24 cellular contexts compared by ENCODE assay signal in the genomic region with DNA sequence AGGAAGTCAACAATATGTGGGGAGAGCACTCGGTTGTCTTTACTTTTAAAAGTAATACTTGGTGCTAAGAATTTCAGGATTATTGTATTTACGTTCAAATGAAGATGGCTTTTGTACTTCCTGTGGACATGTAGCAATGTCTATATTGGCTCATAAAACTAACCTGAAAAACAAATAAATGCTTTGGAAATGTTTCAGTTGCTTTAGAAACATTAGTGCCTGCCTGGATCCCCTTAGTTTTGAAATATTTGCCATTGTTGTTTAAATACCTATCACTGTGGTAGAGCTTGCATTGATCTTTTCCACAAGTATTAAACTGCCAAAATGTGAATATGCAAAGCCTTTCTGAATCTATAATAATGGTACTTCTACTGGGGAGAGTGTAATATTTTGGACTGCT. TPM values are rescaled to one million over a fixed set of nuclear protein-coding genes. Genes with fewer than 3 reads are reported as not detected.
A peak's percentile ranks its signal among the peaks of the same experiment; 100 is the strongest.
DNase-seq lines count a peak whose midpoint lies in the region; ATAC-seq and TF ChIP-seq lines count a peak whose summit lies in the region.
"Had no signal": no experiment of that assay in that cellular context is flagged by ENCODE, and none has a peak within 500 bp of the region (broad histone marks: within the 10 kb centered on the region; RNA-seq: fewer than 3 reads in every experiment).

No MANE protein-coding gene starts in this region.

- TF ChIP-seq EP300 in sigmoid colon (IDR thresholded peaks at IDR 0.05): no peak

- H3K36me3 Mint-ChIP-seq in activated CD8-positive, alpha-beta T cell treated with anti-CD3 and anti-CD28 coated beads for 36 hours (ENCODE audit: low read depth): peaks cover 49% of the 10 kb centered on the region
- peaks cover 53% of the 10 kb centered on the region for H3K36me3 Mint-ChIP-seq in activated CD8-positive, alpha-beta T cell treated with anti-CD3 and anti-CD28 coated beads, Interleukin-2, amount 10 ng/mL, durations not matched to agents 7 days and 5 days (ENCODE audit: low read depth)
- peaks cover 78% of the 10 kb centered on the region for H3K36me3 Mint-ChIP-seq in CD4-positive, alpha-beta T cell (ENCODE audit: low read depth)
- H3K36me3 Mint-ChIP-seq in T-helper 17 cell (ENCODE audit: low read depth): peaks cover 12% of the 10 kb centered on the region
- peaks cover 22% of the 10 kb centered on the region for H3K36me3 Mint-ChIP-seq in progenitor cell of endocrine pancreas (ENCODE audit: insufficient read depth)

- POLR2A ChIA-PET in activated CD8-positive, alpha-beta T cell treated with anti-CD3 and anti-CD28 coated beads for 36 hours (lab: Charles Lee): no interaction called here
- POLR2A ChIA-PET in activated CD8-positive, alpha-beta T cell treated with anti-CD3 and anti-CD28 coated beads, Interleukin-2, amount 10 ng/mL, durations not matched to agents 7 days and 5 days (lab: Charles Lee): no interaction called here
- POLR2A ChIA-PET in CD4-positive, alpha-beta T cell (lab: Charles Lee): interaction anchor here (0.6 to 1.1 kb wide), 3 partner anchors 10 to 32 kb away, joined by 3 to 4 read pairs (median 3); no protein-coding TSS in a partner anchor

- H3K4me1 Mint-ChIP-seq in activated CD8-positive, alpha-beta T cell treated with anti-CD3 and anti-CD28 coated beads for 36 hours (ENCODE audit: low read depth): peaks cover 22% of the 10 kb centered on the region
- H3K4me1 Mint-ChIP-seq in activated CD8-positive, alpha-beta T cell treated with anti-CD3 and anti-CD28 coated beads, Interleukin-2, amount 10 ng/mL, durations not matched to agents 7 days and 5 days (ENCODE audit: low read depth): no peaks in the 10 kb centered on the region
- H3K4me1 Mint-ChIP-seq in CD4-positive, alpha-beta T cell (ENCODE audit: low read depth): peaks cover 24% of the 10 kb centered on the region
- H3K4me1 Mint-ChIP-seq in T-helper 17 cell (peaks cover 20% of the 10 kb centered on the region), progenitor cell of endocrine pancreas (ENCODE audit: low read depth) (no peaks in the 10 kb centered on the region)
- H3K4me1 Mint-ChIP-seq: B cell had no signal

- no peak overlapping the region for H3K27ac ChIP-seq in CD4-positive, alpha-beta T cell (ENCODE audit: low read depth, low read length)
- H3K27ac ChIP-seq in right lobe of liver (no peak overlapping the region), sigmoid colon (no peak overlapping the region)
- H3K27ac ChIP-seq: A549, esophagus muscularis mucosa, uterus had no signal

- intact Hi-C loops in activated CD8-positive, alpha-beta T cell treated with anti-CD3 and anti-CD28 coated beads for 36 hours (cut with micrococcal nuclease): no loop called here
- intact Hi-C loops in CD4-positive, alpha-beta T cell (cut with DNase I, micrococcal nuclease): no loop called here
- intact Hi-C loops in right lobe of liver (cut with DNase I) (no loop called here), sigmoid colon (cut with DNase I) (no loop called here)

- 27% methylated on average over 2 of the region's 2 CpGs for WGBS in right lobe of liver (ENCODE audit: insufficient coverage, low coverage, low lambda C conversion rate, missing lambda C conversion rate)
- WGBS in sigmoid colon, 2 donors: 24 to 68% methylated on average over 2 of the region's 2 CpGs

- peak overlapping the region; percentile 17 for H3K27ac Mint-ChIP-seq in activated CD8-positive, alpha-beta T cell treated with anti-CD3 and anti-CD28 coated beads for 36 hours
- H3K27ac Mint-ChIP-seq in activated CD8-positive, alpha-beta T cell treated with anti-CD3 and anti-CD28 coated beads, Interleukin-2, amount 10 ng/mL, durations not matched to agents 7 days and 5 days: no peak overlapping the region
- H3K27ac Mint-ChIP-seq in CD4-positive, alpha-beta T cell: peak overlapping the region; percentile 6
- H3K27ac Mint-ChIP-seq in T-helper 17 cell: peak overlapping the region; percentile 29
- no peak overlapping the region for H3K27ac Mint-ChIP-seq in progenitor cell of endocrine pancreas
- H3K27ac Mint-ChIP-seq: B cell, IgD-negative memory B cell had no signal

- H3K36me3 ChIP-seq in right lobe of liver: peaks cover 0 to 26% (median 6%) of the 10 kb centered on the region in 4 donors
- H3K36me3 ChIP-seq in sigmoid colon: peaks cover 8 to 67% (median 20%) of the 10 kb centered on the region in 4 donors
- H3K36me3 ChIP-seq: uterus had no signal

- no peak for TF ChIP-seq POLR2A in right lobe of liver (IDR thresholded peaks at IDR 0.05)
- TF ChIP-seq POLR2A in sigmoid colon (IDR thresholded peaks at IDR 0.05): no peak

- no peak for DNase-seq in activated CD8-positive, alpha-beta T cell treated with anti-CD3 and anti-CD28 coated beads for 36 hours
- no peak for DNase-seq in activated CD8-positive, alpha-beta T cell treated with anti-CD3 and anti-CD28 coated beads, Interleukin-2, amount 10 ng/mL, durations not matched to agents 7 days and 5 days
- DNase-seq in CD4-positive, alpha-beta T cell: no peak
- no peak for DNase-seq in T-helper 17 cell
- no peak for DNase-seq in right lobe of liver
- no peak for DNase-seq in sigmoid colon
- no peak for DNase-seq in kidney glomerular epithelial cell (lab: John Stamatoyannopoulos, UW)
- no peak for DNase-seq in progenitor cell of endocrine pancreas (ENCODE audit: low spot score, unreplicated experiment)
- DNase-seq: activated naive CD4-positive, alpha-beta T cell treated with anti-CD3 and anti-CD28 coated beads, Interleukin-2, amount 50 U/mL, for 16 hours; caudate nucleus; foreskin melanocyte; GOT3; NCI-H1092 treated with DMSO at 0.1 percent for 48 hours; NCI-H187 treated with DMSO at 0.1 percent for 48 hours; NCI-H2171 treated with DMSO at 0.1 percent for 48 hours; NCI-H524; Right ventricle myocardium superior; stimulated activated naive CD8-positive, alpha-beta T cell treated with anti-CD3 and anti-CD28 coated beads, Interleukin-15, Interleukin-2, amounts not matched to agents 100 U/mL and 50 U/mL, for 24 hours; T1000; uterus had no signal

- H3K4me3 ChIP-seq in right lobe of liver (no peak overlapping the region), sigmoid colon (no peak overlapping the region)
- H3K4me3 ChIP-seq: A549, esophagus muscularis mucosa, uterus had no signal

- H3K27me3 Mint-ChIP-seq in activated CD8-positive, alpha-beta T cell treated with anti-CD3 and anti-CD28 coated beads for 36 hours: no peaks in the 10 kb centered on the region
- no peaks in the 10 kb centered on the region for H3K27me3 Mint-ChIP-seq in activated CD8-positive, alpha-beta T cell treated with anti-CD3 and anti-CD28 coated beads, Interleukin-2, amount 10 ng/mL, durations not matched to agents 7 days and 5 days (ENCODE audit: low read depth)
- no peaks in the 10 kb centered on the region for H3K27me3 Mint-ChIP-seq in CD4-positive, alpha-beta T cell
- H3K27me3 Mint-ChIP-seq in T-helper 17 cell: no peaks in the 10 kb centered on the region
- H3K27me3 Mint-ChIP-seq in progenitor cell of endocrine pancreas: no peaks in the 10 kb centered on the region
- H3K27me3 Mint-ChIP-seq: B cell, IgD-negative memory B cell had no signal

- no peak for ATAC-seq in activated CD8-positive, alpha-beta T cell treated with anti-CD3 and anti-CD28 coated beads for 36 hours
- ATAC-seq in activated CD8-positive, alpha-beta T cell treated with anti-CD3 and anti-CD28 coated beads, Interleukin-2, amount 10 ng/mL, durations not matched to agents 7 days and 5 days: no peak
- ATAC-seq in CD4-positive, alpha-beta T cell (ENCODE audit: poor library complexity): no peak
- ATAC-seq in T-helper 17 cell (no peak), right lobe of liver (peak; percentile 64 to 83 (median 66))
- ATAC-seq: A549; stimulated activated naive CD8-positive, alpha-beta T cell treated with anti-CD3 and anti-CD28 coated beads, Interleukin-15, Interleukin-2, amounts not matched to agents 100 U/mL and 50 U/mL, for 24 hours had no signal

- no peaks in the 10 kb centered on the region for H3K9me3 ChIP-seq in CD4-positive, alpha-beta T cell (ENCODE audit: control insufficient read depth, low read length)
- H3K9me3 ChIP-seq in T-helper 17 cell (ENCODE audit: control insufficient read depth, low read length, poor library complexity, severe bottlenecking): no peaks in the 10 kb centered on the region
- no peaks in the 10 kb centered on the region for H3K9me3 ChIP-seq in right lobe of liver
- H3K9me3 ChIP-seq in sigmoid colon: no peaks in the 10 kb centered on the region
- H3K9me3 ChIP-seq: A549, esophagus muscularis mucosa, uterus had no signal

- H3K4me3 Mint-ChIP-seq in activated CD8-positive, alpha-beta T cell treated with anti-CD3 and anti-CD28 coated beads for 36 hours: no peak overlapping the region
- H3K4me3 Mint-ChIP-seq in activated CD8-positive, alpha-beta T cell treated with anti-CD3 and anti-CD28 coated beads, Interleukin-2, amount 10 ng/mL, durations not matched to agents 7 days and 5 days: no peak overlapping the region
- no peak overlapping the region for H3K4me3 Mint-ChIP-seq in CD4-positive, alpha-beta T cell
- H3K4me3 Mint-ChIP-seq in T-helper 17 cell: no peak overlapping the region
- H3K4me3 Mint-ChIP-seq in progenitor cell of endocrine pancreas (ENCODE audit: low read depth): no peak overlapping the region
- H3K4me3 Mint-ChIP-seq: B cell, IgD-negative memory B cell had no signal

- CTCF ChIA-PET in activated CD8-positive, alpha-beta T cell treated with anti-CD3 and anti-CD28 coated beads for 36 hours (lab: Charles Lee): interaction anchor here (0.8 to 1.4 kb wide), 3 partner anchors 25 to 129 kb away, joined by 3 to 4 read pairs (median 3); no protein-coding TSS in a partner anchor
- CTCF ChIA-PET in activated CD8-positive, alpha-beta T cell treated with anti-CD3 and anti-CD28 coated beads, Interleukin-2, amount 10 ng/mL, durations not matched to agents 7 days and 5 days (lab: Charles Lee): interaction anchor here (1.0 to 1.3 kb wide), 2 partner anchors 129 to 239 kb away, joined by 3 read pairs; no protein-coding TSS in a partner anchor
- CTCF ChIA-PET in CD4-positive, alpha-beta T cell (lab: Charles Lee): no interaction called here

- H3K4me1 ChIP-seq in right lobe of liver (peaks cover 0 to 38% (median 13%) of the 10 kb centered on the region in 4 donors), sigmoid colon (no peaks in the 10 kb centered on the region)
- H3K4me1 ChIP-seq: esophagus muscularis mucosa, uterus had no signal

- no peaks in the 10 kb centered on the region for H3K27me3 ChIP-seq in CD4-positive, alpha-beta T cell (ENCODE audit: control insufficient read depth, insufficient read depth, low read length)
- H3K27me3 ChIP-seq in right lobe of liver: no peaks in the 10 kb centered on the region
- no peaks in the 10 kb centered on the region for H3K27me3 ChIP-seq in sigmoid colon
- H3K27me3 ChIP-seq: esophagus muscularis mucosa, uterus had no signal

- TF ChIP-seq CTCF in activated CD8-positive, alpha-beta T cell treated with anti-CD3 and anti-CD28 coated beads for 36 hours (IDR thresholded peaks at IDR 0.05): no peak
- TF ChIP-seq CTCF in CD4-positive, alpha-beta T cell (IDR thresholded peaks at IDR 0.05): no peak
- TF ChIP-seq CTCF in right lobe of liver (IDR thresholded peaks at IDR 0.05) (no peak), sigmoid colon (IDR thresholded peaks at IDR 0.05) (no peak), progenitor cell of endocrine pancreas (IDR thresholded peaks at IDR 0.05; ENCODE audit: unreplicated experiment) (no peak)

- no peaks in the 10 kb centered on the region for H3K9me3 Mint-ChIP-seq in activated CD8-positive, alpha-beta T cell treated with anti-CD3 and anti-CD28 coated beads for 36 hours
- H3K9me3 Mint-ChIP-seq in activated CD8-positive, alpha-beta T cell treated with anti-CD3 and anti-CD28 coated beads, Interleukin-2, amount 10 ng/mL, durations not matched to agents 7 days and 5 days (ENCODE audit: insufficient read depth): no peaks in the 10 kb centered on the region
- no peaks in the 10 kb centered on the region for H3K9me3 Mint-ChIP-seq in CD4-positive, alpha-beta T cell
- no peaks in the 10 kb centered on the region for H3K9me3 Mint-ChIP-seq in progenitor cell of endocrine pancreas (ENCODE audit: low read depth)
- H3K9me3 Mint-ChIP-seq: IgD-negative memory B cell had no signal

RNA-seq across cellular contexts. Expression of gene SIRT1, which starts 32.7 kb away (rescaled TPM):
- total RNA-seq in activated CD8-positive, alpha-beta T cell treated with anti-CD3 and anti-CD28 coated beads for 36 hours: 10 to 100 TPM; 27.5 to 29.8 TPM
- 10 to 100 TPM; 21.9 TPM for total RNA-seq in activated CD8-positive, alpha-beta T cell treated with anti-CD3 and anti-CD28 coated beads, Interleukin-2, amount 10 ng/mL, durations not matched to agents 7 days and 5 days
- 10 to 100 TPM; 57.6 to 62.9 TPM for total RNA-seq in CD4-positive, alpha-beta T cell
- total RNA-seq in T-helper 17 cell (10 to 100 TPM; 48.4 to 56.4 TPM), right lobe of liver (10 to 100 TPM in 1 of 6 experiments, 1 to 10 TPM in 5; 4.4 to 11.5 (median 6.7) TPM), sigmoid colon (10 to 100 TPM; 22.4 to 38.2 (median 33.9) TPM), progenitor cell of endocrine pancreas (35.0 and 36.2 TPM in 2 replicates)
- 10 to 100 TPM; 11.1 to 12.6 (median 11.8) TPM for polyA plus RNA-seq in sigmoid colon

Comparison
In these comparisons a context has a peak if more than half of its experiments do, and no peak if none do; other contexts are left out.
1. H3K27ac Mint-ChIP-seq: peak in activated CD8-positive, alpha-beta T cell treated with anti-CD3 and anti-CD28 coated beads for 36 hours (single experiment), CD4-positive, alpha-beta T cell (single experiment) and T-helper 17 cell (single experiment); none in activated CD8-positive, alpha-beta T cell treated with anti-CD3 and anti-CD28 coated beads, Interleukin-2, amount 10 ng/mL, durations not matched to agents 7 days and 5 days (single experiment) and progenitor cell of endocrine pancreas (single experiment).
2. ATAC-seq: peak in right lobe of liver (4 of 4); none in activated CD8-positive, alpha-beta T cell treated with anti-CD3 and anti-CD28 coated beads for 36 hours (single experiment), activated CD8-positive, alpha-beta T cell treated with anti-CD3 and anti-CD28 coated beads, Interleukin-2, amount 10 ng/mL, durations not matched to agents 7 days and 5 days (single experiment), CD4-positive, alpha-beta T cell (single experiment) and T-helper 17 cell (single experiment).